1 cellular context compared by ENCODE assay signal in the genomic region with DNA sequence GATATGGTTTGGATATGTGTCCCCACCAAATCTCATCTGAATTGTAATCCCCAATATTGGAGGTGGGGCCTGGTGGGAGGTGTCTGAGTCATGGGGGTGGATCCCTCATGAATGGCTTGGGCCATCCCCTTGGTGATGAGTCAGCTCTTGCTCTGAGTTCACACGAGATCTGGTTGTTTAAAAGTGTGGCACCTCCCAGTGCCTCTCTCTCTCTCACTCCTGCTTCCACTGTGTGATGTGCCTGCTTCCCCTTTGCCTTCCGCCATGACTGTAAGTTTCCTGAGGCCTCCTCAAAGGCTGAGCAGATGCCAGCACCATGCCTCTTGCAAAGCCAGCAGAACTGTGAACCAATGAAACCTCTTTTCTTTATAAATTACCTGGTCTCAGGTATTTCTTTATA.
TF ChIP-seq lines count a peak whose summit lies in the region.

No MANE protein-coding gene starts in this region.

TF ChIP-seq in K562, 482 proteins besides CTCF, POLR2A, EP300 and RAD21:
- TF ChIP-seq FOSL1 (tag; conservative IDR thresholded peaks at IDR 0.05) (peak; percentile 60), KDM5B (IDR thresholded peaks at IDR 0.05; ENCODE audit: insufficient replicate concordance, low read depth, low read length) (peak; percentile 18), JUND (IDR thresholded peaks at IDR 0.05; ENCODE audit: borderline replicate concordance, low read depth, low read length) (peak; percentile 83), JUND (tag; IDR thresholded peaks at IDR 0.05; ENCODE audit: borderline replicate concordance, low read depth, low read length) (peak; percentile 67; the same call in 1 of the 3 replicates), ZNF316 (IDR thresholded peaks at IDR 0.05) (peak; percentile 95), MAFG (tag; conservative IDR thresholded peaks at IDR 0.05) (peak; percentile 67), TRIM24 (IDR thresholded peaks at IDR 0.05) (peak in 1 of 2 experiments; percentile 54; a peak in 2 of 4 replicates), RBM25 (IDR thresholded peaks at IDR 0.05; ENCODE audit: low read depth, low read length, severe bottlenecking) (no peak), CHD2 (IDR thresholded peaks at IDR 0.05; ENCODE audit: low read depth, low read length) (peak; percentile 88), NFE2 (IDR thresholded peaks at IDR 0.05; ENCODE audit: low read depth) (peak; percentile 76), YY1 (IDR thresholded peaks at IDR 0.05; ENCODE audit: borderline replicate concordance in 1 of 3, control insufficient read depth in 1 of 3, extremely low read depth in 1 of 3, insufficient read depth in 3 of 3, insufficient read length in 1 of 3, insufficient replicate concordance in 2 of 3, low read depth in 1 of 3, low read length in 2 of 3) (peak in 1 of 3 experiments; percentile 46), POLR2H (tag; IDR thresholded peaks at IDR 0.05; ENCODE audit: low read depth) (no peak), TGIF2 (CRISPR knock-in tag; IDR thresholded peaks at IDR 0.05) (no peak), C11orf30 (IDR thresholded peaks at IDR 0.05; ENCODE audit: low read depth) (peak; percentile 91), NEUROD1 (IDR thresholded peaks at IDR 0.05; ENCODE audit: borderline replicate concordance, low read depth, low read length, partially characterized antibody) (peak; percentile 19), MAFK (IDR thresholded peaks at IDR 0.05; ENCODE audit: low read length) (peak; percentile 23; the same call in 1 of the 2 replicates), MAFF (IDR thresholded peaks at IDR 0.05; ENCODE audit: low read length) (peak; percentile 25; the same call in 1 of the 2 replicates), DPF2 (IDR thresholded peaks at IDR 0.05) (0 out of 2 replicates have a peak, but pooled peaks have one; percentile 31), MEIS2 (IDR thresholded peaks at IDR 0.05; ENCODE audit: partially characterized antibody) (no peak), CBX3 (IDR thresholded peaks at IDR 0.05; ENCODE audit: borderline replicate concordance in 1 of 2, low read length in 2 of 2) (peak in 1 of 2 experiments; percentile 62; a peak in 1 of 3 replicates), JUN (IDR thresholded peaks at IDR 0.05; ENCODE audit: borderline replicate concordance, low read depth, low read length) (0 out of 2 replicates have a peak, but pooled peaks have one; percentile 59), JUN (CRISPR knock-in tag; IDR thresholded peaks at IDR 0.05; ENCODE audit: borderline replicate concordance) (no peak), ZZZ3 (IDR thresholded peaks at IDR 0.05) (no peak), TRIM28 (IDR thresholded peaks at IDR 0.05) (peak; percentile 60; the same call in 1 of the 2 replicates), SMAD3 (CRISPR knock-in tag; conservative IDR thresholded peaks at IDR 0.05) (no peak)
- TF ChIP-seq, protein P1, sequence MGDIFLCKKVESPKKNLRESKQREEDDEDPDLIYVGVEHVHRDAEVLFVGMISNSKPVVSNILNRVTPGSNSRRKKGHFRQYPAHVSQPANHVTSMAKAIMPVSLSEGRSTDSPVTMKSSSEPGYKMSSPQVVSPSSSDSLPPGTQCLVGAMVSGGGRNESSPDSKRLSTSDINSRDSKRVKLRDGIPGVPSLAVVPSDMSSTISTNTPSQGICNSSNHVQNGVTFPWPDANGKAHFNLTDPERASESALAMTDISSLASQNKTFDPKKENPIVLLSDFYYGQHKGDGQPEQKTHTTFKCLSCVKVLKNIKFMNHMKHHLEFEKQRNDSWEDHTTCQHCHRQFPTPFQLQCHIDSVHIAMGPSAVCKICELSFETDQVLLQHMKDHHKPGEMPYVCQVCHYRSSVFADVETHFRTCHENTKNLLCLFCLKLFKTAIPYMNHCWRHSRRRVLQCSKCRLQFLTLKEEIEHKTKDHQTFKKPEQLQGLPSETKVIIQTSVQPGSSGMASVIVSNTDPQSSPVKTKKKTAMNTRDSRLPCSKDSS (IDR thresholded peaks at IDR 0.05; ENCODE audit: low read depth, partially characterized antibody), result peak; percentile 11
- TF ChIP-seq, protein P2, sequence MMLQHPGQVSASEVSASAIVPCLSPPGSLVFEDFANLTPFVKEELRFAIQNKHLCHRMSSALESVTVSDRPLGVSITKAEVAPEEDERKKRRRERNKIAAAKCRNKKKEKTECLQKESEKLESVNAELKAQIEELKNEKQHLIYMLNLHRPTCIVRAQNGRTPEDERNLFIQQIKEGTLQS (IDR thresholded peaks at IDR 0.05), result peak; percentile 89
- TF ChIP-seq, protein P2 (CRISPR knock-in tag; conservative IDR thresholded peaks at IDR 0.05), result no peak
